ENCODE assay signal across 28 cellular contexts in genomic region chr6:68032217-68032616, GRCh38.
"Had no signal": no experiment of that assay in that cellular context is flagged by ENCODE, and none has a peak within 500 bp of the region (broad histone marks: within the 10 kb centered on the region; RNA-seq: fewer than 3 reads in every experiment).

No MANE protein-coding gene starts in this region.

- H3K27ac ChIP-seq: SJSA1, VCaP had no signal

- H3K27me3 ChIP-seq: SJSA1 had no signal

- H3K4me3 ChIP-seq: SJSA1 had no signal

- H3K36me3 ChIP-seq: SJSA1 had no signal

- DNase-seq: activated B cell treated with CpG ODN at 0.5 μM for 24 hours; activated CD4-positive, alpha-beta memory T cell treated with anti-CD3 and anti-CD28 coated beads for 36 hours; activated CD4-positive, alpha-beta T cell treated with anti-CD3 and anti-CD28 coated beads for 4 hours; activated CD4-positive, alpha-beta T cell treated with anti-CD3 and anti-CD28 coated beads, Interleukin-2, amount 50 U/mL, for 1 hour; activated CD4-positive, CD25-positive, alpha-beta regulatory T cell treated with anti-CD3 and anti-CD28 coated beads, Interleukin-2, amount 50 U/mL, for 72 hours; activated CD8-positive, alpha-beta memory T cell treated with anti-CD3 and anti-CD28 coated beads, Interleukin-2, amount 50 U/mL, for 4 hours; activated gamma-delta T cell treated with Interleukin-2 at 50 U/mL for 16 hours; activated naive CD4-positive, alpha-beta T cell treated with anti-CD3 and anti-CD28 coated beads, Interleukin-2, amount 10 ng/mL, durations not matched to agents 7 days and 5 days; activated naive CD8-positive, alpha-beta T cell treated with anti-CD3 and anti-CD28 coated beads, Interleukin-2, amount 50 U/mL, for 24 hours; activated T-cell treated with anti-CD3 and anti-CD28 coated beads for 4 hours; activated T-cell treated with anti-CD3 and anti-CD28 coated beads, Interleukin-2, amount 50 U/mL, for 4 hours; anterior cingulate cortex; caudate nucleus; cerebellar nuclear complex; cortex of kidney; NCI-H1092 treated with DMSO at 0.1 percent for 48 hours; NCI-H1417; NCI-H146; NCI-H187; NCI-H2029 treated with DMSO at 0.1 percent for 48 hours; NCI-H345; NCI-H524 treated with DMSO at 0.1 percent for 48 hours; SW 1271; T-helper 1 cell; T-helper 2 cell; T-helper 9 cell had no signal

- H3K4me1 ChIP-seq: SJSA1 had no signal
